Comparison of ENCODE assay signal across 1 cellular context in genomic region chr10:118047363-118047719, GRCh38.
TF ChIP-seq lines count a peak whose summit lies in the region.

No MANE protein-coding gene starts in this region.

TF ChIP-seq in H1, 55 proteins besides CTCF, POLR2A, EP300 and RAD21:
- TF ChIP-seq FOSL1 (IDR thresholded peaks at IDR 0.05; ENCODE audit: insufficient read depth, low read depth, low read length), result no peak
- no peak for TF ChIP-seq NRF1 (IDR thresholded peaks at IDR 0.05; ENCODE audit: low read depth, low read length)
- peak; percentile 88 for TF ChIP-seq KDM1A (IDR thresholded peaks at IDR 0.05; ENCODE audit: borderline replicate concordance, low read length)
- no peak for TF ChIP-seq SIX5 (IDR thresholded peaks at IDR 0.05; ENCODE audit: low read depth, low read length)
- TF ChIP-seq USF2 (IDR thresholded peaks at IDR 0.05; ENCODE audit: low read length), result no peak
- no peak for TF ChIP-seq RFX5 (IDR thresholded peaks at IDR 0.05; ENCODE audit: borderline replicate concordance, low read depth, low read length)
